Comparison of ENCODE assay signal across 22 cellular contexts in the genomic region with DNA sequence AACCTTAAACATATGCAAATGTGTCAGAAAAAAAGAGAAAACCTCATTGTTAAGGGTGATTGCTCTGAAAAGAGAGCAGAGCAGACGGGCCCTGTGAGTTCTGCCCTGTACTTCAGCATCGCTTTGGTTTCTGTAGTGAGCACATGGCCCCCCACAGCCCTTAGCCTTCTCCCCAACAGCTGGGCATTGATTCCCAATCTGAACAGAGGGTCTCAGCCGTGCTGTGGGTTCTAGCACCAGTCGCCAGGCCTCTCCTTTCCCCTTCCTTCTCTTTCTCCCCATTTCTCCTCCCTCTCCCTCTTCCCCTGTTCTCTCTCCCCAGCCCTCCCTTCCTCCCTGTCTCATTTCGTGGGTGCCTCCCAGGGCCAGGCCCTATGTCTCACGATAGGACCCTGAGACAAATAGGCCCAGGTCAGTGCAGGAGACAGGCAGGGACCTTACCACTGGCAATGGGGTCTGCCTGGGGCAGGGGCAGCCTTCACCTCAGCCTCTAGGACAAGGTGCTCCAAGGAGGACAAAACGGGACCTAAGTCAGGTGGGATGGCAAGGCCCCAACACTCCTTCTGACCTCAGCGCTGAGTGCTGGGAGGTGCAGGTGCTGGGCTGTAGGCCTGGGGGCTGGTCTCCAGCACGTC.
"Had no signal": no experiment of that assay in that cellular context is flagged by ENCODE, and none has a peak within 500 bp of the region (broad histone marks: within the 10 kb centered on the region; RNA-seq: fewer than 3 reads in every experiment).

No MANE protein-coding gene starts in this region.

- H3K4me1 ChIP-seq: ascending aorta, body of pancreas had no signal

- H3K27me3 Mint-ChIP-seq: activated CD4-positive, alpha-beta T cell treated with anti-CD3 and anti-CD28 coated beads, Interleukin-2, amount 10 ng/mL, durations not matched to agents 24 days and 14 days; activated naive CD8-positive, alpha-beta T cell treated with anti-CD3 and anti-CD28 coated beads, Interleukin-2, amount 50 U/mL, for 24 hours had no signal

- DNase-seq: activated B cell treated with CpG ODN at 0.5 μM for 24 hours; activated CD4-positive, alpha-beta T cell treated with anti-CD3 and anti-CD28 coated beads for 1 hour; activated CD4-positive, alpha-beta T cell treated with anti-CD3 and anti-CD28 coated beads, Interleukin-2, amount 50 U/mL, for 48 hours; activated naive CD4-positive, alpha-beta T cell treated with Interleukin-2 at 50 U/mL for 16 hours; activated naive CD8-positive, alpha-beta T cell treated with anti-CD3 and anti-CD28 coated beads, Interleukin-2, amount 50 U/mL, for 24 hours; activated T-cell treated with anti-CD3 and anti-CD28 coated beads for 4 hours; activated T-cell treated with anti-CD3 and anti-CD28 coated beads, Interleukin-2, amount 50 U/mL, for 72 hours; amniotic stem cell; body of pancreas; MG63; NCI-H1105; NCI-H1436; NCI-H1694 treated with DMSO at 0.1 percent for 48 hours; NCI-H2081; NCI-H510A treated with DMSO at 0.1 percent for 48 hours; NCI-H69; SHP77 treated with DMSO at 0.1 percent for 48 hours; T-helper 17 cell; T-helper 9 cell had no signal

- H3K4me1 Mint-ChIP-seq: activated B cell treated with CpG ODN at 0.5 μM for 24 hours; activated CD4-positive, alpha-beta T cell treated with anti-CD3 and anti-CD28 coated beads, Interleukin-2, amount 10 ng/mL, durations not matched to agents 24 days and 14 days; activated naive CD8-positive, alpha-beta T cell treated with anti-CD3 and anti-CD28 coated beads, Interleukin-2, amount 50 U/mL, for 24 hours; T-helper 17 cell had no signal

- H3K27ac Mint-ChIP-seq: activated B cell treated with CpG ODN at 0.5 μM for 24 hours; activated CD4-positive, alpha-beta T cell treated with anti-CD3 and anti-CD28 coated beads, Interleukin-2, amount 10 ng/mL, durations not matched to agents 24 days and 14 days; activated naive CD4-positive, alpha-beta T cell treated with anti-CD3 and anti-CD28 coated beads, Interleukin-2, amount 50 U/mL, for 72 hours; activated naive CD8-positive, alpha-beta T cell treated with anti-CD3 and anti-CD28 coated beads, Interleukin-2, amount 50 U/mL, for 24 hours; activated T-cell treated with anti-CD3 and anti-CD28 coated beads, Interleukin-2, amount 50 U/mL, for 72 hours; T-helper 17 cell had no signal

- H3K27ac ChIP-seq: ascending aorta, body of pancreas had no signal

- H3K9me3 ChIP-seq: ascending aorta, body of pancreas, MG63 had no signal

- H3K27me3 ChIP-seq: ascending aorta, body of pancreas, MG63 had no signal

- H3K36me3 ChIP-seq: ascending aorta, MG63 had no signal

- H3K9me3 Mint-ChIP-seq: activated B cell treated with CpG ODN at 0.5 μM for 24 hours; activated CD4-positive, alpha-beta T cell treated with anti-CD3 and anti-CD28 coated beads, Interleukin-2, amount 10 ng/mL, durations not matched to agents 24 days and 14 days; activated naive CD4-positive, alpha-beta T cell treated with anti-CD3 and anti-CD28 coated beads, Interleukin-2, amount 50 U/mL, for 72 hours; activated naive CD8-positive, alpha-beta T cell treated with anti-CD3 and anti-CD28 coated beads, Interleukin-2, amount 50 U/mL, for 24 hours; activated T-cell treated with anti-CD3 and anti-CD28 coated beads, Interleukin-2, amount 50 U/mL, for 72 hours had no signal

- H3K4me3 Mint-ChIP-seq: activated B cell treated with CpG ODN at 0.5 μM for 24 hours; activated CD4-positive, alpha-beta T cell treated with anti-CD3 and anti-CD28 coated beads, Interleukin-2, amount 10 ng/mL, durations not matched to agents 24 days and 14 days; activated naive CD8-positive, alpha-beta T cell treated with anti-CD3 and anti-CD28 coated beads, Interleukin-2, amount 50 U/mL, for 24 hours; activated T-cell treated with anti-CD3 and anti-CD28 coated beads, Interleukin-2, amount 50 U/mL, for 72 hours; T-helper 17 cell had no signal

- H3K36me3 Mint-ChIP-seq: activated naive CD4-positive, alpha-beta T cell treated with anti-CD3 and anti-CD28 coated beads, Interleukin-2, amount 50 U/mL, for 72 hours had no signal

- H3K4me3 ChIP-seq: ascending aorta, body of pancreas, MG63 had no signal

- ATAC-seq: activated naive CD4-positive, alpha-beta T cell treated with anti-CD3 and anti-CD28 coated beads, Interleukin-2, amount 50 U/mL, for 72 hours; activated naive CD8-positive, alpha-beta T cell treated with anti-CD3 and anti-CD28 coated beads, Interleukin-2, amount 50 U/mL, for 24 hours; activated T-cell treated with anti-CD3 and anti-CD28 coated beads, Interleukin-2, amount 50 U/mL, for 72 hours; body of pancreas; T-helper 17 cell had no signal
